ENCODE assay signal across 22 cellular contexts in the genomic region with DNA sequence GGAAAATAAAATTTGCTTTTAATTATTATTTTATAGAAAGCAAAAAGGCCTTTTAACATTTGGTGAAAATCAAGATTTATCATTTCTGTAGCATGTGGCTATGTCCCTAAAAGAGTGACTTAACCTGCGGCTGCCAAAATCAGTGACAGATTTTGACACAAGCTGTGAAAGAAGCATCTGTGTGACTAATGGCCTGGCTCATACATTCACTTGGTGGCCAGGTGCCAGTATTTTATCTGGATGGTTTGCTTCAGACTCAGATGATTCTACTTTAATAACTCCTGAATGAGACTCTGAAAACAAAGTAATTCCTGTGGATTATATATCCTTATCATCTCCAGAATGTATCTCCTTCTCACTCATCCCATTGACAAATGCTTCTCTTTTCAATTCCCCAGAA.
DNase-seq lines count a peak whose midpoint lies in the region; ATAC-seq, FAIRE-seq and TF ChIP-seq lines count a peak whose summit lies in the region.
"Had no signal": no experiment of that assay in that cellular context is flagged by ENCODE, and none has a peak within 500 bp of the region (broad histone marks: within the 10 kb centered on the region; RNA-seq: fewer than 3 reads in every experiment).

No MANE protein-coding gene starts in this region.

- H3K27me3 ChIP-seq in right cardiac atrium (ENCODE audit: control insufficient read depth, insufficient read depth) (no peaks in the 10 kb centered on the region), heart right ventricle (no peaks in the 10 kb centered on the region)
- H3K27me3 ChIP-seq: body of pancreas, pancreas, upper lobe of right lung had no signal

- no peak for FAIRE-seq in GM12892 (lab: Jason Lieb, UNC)
- FAIRE-seq: pancreas had no signal

- DNase-seq in right cardiac atrium (peak in 2 of 3 donors; percentile 18 to 51), heart right ventricle (no peak), NCI-H524 treated with DMSO at 0.1 percent for 48 hours (lab: John Stamatoyannopoulos, UW) (peak; percentile 30), fibroblast of gingiva (ENCODE audit: low read depth) (peak; percentile 43), GM12892 (ENCODE audit: insufficient read length) (no peak), SKM-1 treated with dmso at 0.1 percent for 144 hours (lab: John Stamatoyannopoulos, UW; ENCODE audit: unreplicated experiment) (no peak)
- DNase-seq in stimulated activated naive B cell treated with anti-CD40 and anti-IgM and Interleukin-4, amounts not matched to agents 10 μg/mL and 1 μg/mL and 100 μg/mL, for 72 hours = no peak
- DNase-seq: activated CD4-positive, CD25-positive, alpha-beta regulatory T cell treated with anti-CD3 and anti-CD28 coated beads, Interleukin-2, amount 50 U/mL, for 72 hours; activated naive CD4-positive, alpha-beta T cell treated with anti-CD3 and anti-CD28 coated beads, Interleukin-2, amount 10 ng/mL, durations not matched to agents 7 days and 5 days; body of pancreas; Calu3; dermis blood vessel endothelial cell; HFFc6; left ventricle myocardium inferior; NCI-H1436; NK-92 treated with Interleukin-12 subunit alpha and Interleukin-12 subunit beta, amount 100 ng/mL, for 24 hours; pancreas; SIG-M5; stimulated activated naive CD4-positive, alpha-beta T cell; upper lobe of right lung had no signal

- WGBS in right cardiac atrium = 36% methylated on average over 1 of the region's 1 CpG
- WGBS in heart right ventricle, 2 donors = 45 to 56% methylated on average over 1 of the region's 1 CpG

- no peak for TF ChIP-seq POLR2A in GM12892 (IDR thresholded peaks at IDR 0.05; ENCODE audit: low read depth, low read length)

- H3K9me3 Mint-ChIP-seq in stimulated activated naive B cell treated with anti-CD40 and anti-IgM and Interleukin-4, amounts not matched to agents 10 μg/mL and 1 μg/mL and 100 μg/mL, for 72 hours = no peaks in the 10 kb centered on the region

- H3K4me1 ChIP-seq in right cardiac atrium (ENCODE audit: control insufficient read depth, insufficient read depth, low read length) (no peaks in the 10 kb centered on the region), heart right ventricle (peaks cover 0 to 5% (median 0%) of the 10 kb centered on the region in 9 donors)
- H3K4me1 ChIP-seq: body of pancreas, left ventricle myocardium inferior, pancreas, upper lobe of right lung had no signal

- H3K4me3 ChIP-seq in right cardiac atrium (ENCODE audit: low read length) (no peak overlapping the region), heart right ventricle (no peak overlapping the region)
- H3K4me3 ChIP-seq: body of pancreas, left ventricle myocardium inferior, pancreas, upper lobe of right lung had no signal

- no peaks in the 10 kb centered on the region for H3K4me1 Mint-ChIP-seq in stimulated activated naive B cell treated with anti-CD40 and anti-IgM and Interleukin-4, amounts not matched to agents 10 μg/mL and 1 μg/mL and 100 μg/mL, for 72 hours
- H3K4me1 Mint-ChIP-seq: activated naive CD4-positive, alpha-beta T cell treated with anti-CD3 and anti-CD28 coated beads, Interleukin-2, amount 10 ng/mL, durations not matched to agents 7 days and 5 days had no signal

- ATAC-seq in right cardiac atrium (no peak), heart right ventricle (no peak), HG03280 (IDR thresholded peaks at IDR 0.05; ENCODE audit: unreplicated experiment) (no peak)
- no peak for ATAC-seq in stimulated activated naive B cell treated with anti-CD40 and anti-IgM and Interleukin-4, amounts not matched to agents 10 μg/mL and 1 μg/mL and 100 μg/mL, for 72 hours (replicated peaks)
- ATAC-seq: body of pancreas, pancreas, upper lobe of right lung had no signal

- no peaks in the 10 kb centered on the region for H3K27me3 Mint-ChIP-seq in stimulated activated naive B cell treated with anti-CD40 and anti-IgM and Interleukin-4, amounts not matched to agents 10 μg/mL and 1 μg/mL and 100 μg/mL, for 72 hours
- H3K27me3 Mint-ChIP-seq: activated naive CD4-positive, alpha-beta T cell treated with anti-CD3 and anti-CD28 coated beads, Interleukin-2, amount 10 ng/mL, durations not matched to agents 7 days and 5 days had no signal

- H3K27ac Mint-ChIP-seq in stimulated activated naive B cell treated with anti-CD40 and anti-IgM and Interleukin-4, amounts not matched to agents 10 μg/mL and 1 μg/mL and 100 μg/mL, for 72 hours = no peak overlapping the region
- H3K27ac Mint-ChIP-seq: activated naive CD4-positive, alpha-beta T cell treated with anti-CD3 and anti-CD28 coated beads, Interleukin-2, amount 10 ng/mL, durations not matched to agents 7 days and 5 days; HFFc6; T-helper 2 cell treated with Interferon-gamma antibody and Interleukin-4, amounts not matched to agents 5 μg/mL and 100 μg/mL, for 36 hours had no signal

- no peak overlapping the region for H3K4me3 Mint-ChIP-seq in stimulated activated naive B cell treated with anti-CD40 and anti-IgM and Interleukin-4, amounts not matched to agents 10 μg/mL and 1 μg/mL and 100 μg/mL, for 72 hours
- H3K4me3 Mint-ChIP-seq: activated naive CD4-positive, alpha-beta T cell treated with anti-CD3 and anti-CD28 coated beads, Interleukin-2, amount 10 ng/mL, durations not matched to agents 7 days and 5 days; HFFc6; T-helper 2 cell treated with Interferon-gamma antibody and Interleukin-4, amounts not matched to agents 5 μg/mL and 100 μg/mL, for 36 hours had no signal

- H3K9me3 ChIP-seq in right cardiac atrium (ENCODE audit: control insufficient read depth, low read length) = no peaks in the 10 kb centered on the region
- H3K9me3 ChIP-seq in heart right ventricle = no peaks in the 10 kb centered on the region
- H3K9me3 ChIP-seq: body of pancreas, left ventricle myocardium inferior, pancreas, upper lobe of right lung had no signal

- TF ChIP-seq CTCF in heart right ventricle (IDR thresholded peaks at IDR 0.05) = no peak

- intact Hi-C loops in right cardiac atrium (cut with DNase I) (no loop called here), heart right ventricle (cut with DNase I) (no loop called here)

- H3K27ac ChIP-seq in right cardiac atrium (ENCODE audit: low read length) (no peak overlapping the region), heart right ventricle (no peak overlapping the region)
- H3K27ac ChIP-seq: body of pancreas, left ventricle myocardium inferior, pancreas, upper lobe of right lung had no signal

- no peaks in the 10 kb centered on the region for H3K36me3 ChIP-seq in heart right ventricle
- H3K36me3 ChIP-seq: left ventricle myocardium inferior, pancreas, upper lobe of right lung had no signal

- H3K36me3 Mint-ChIP-seq in stimulated activated naive B cell treated with anti-CD40 and anti-IgM and Interleukin-4, amounts not matched to agents 10 μg/mL and 1 μg/mL and 100 μg/mL, for 72 hours = no peaks in the 10 kb centered on the region
- H3K36me3 Mint-ChIP-seq: activated naive CD4-positive, alpha-beta T cell treated with anti-CD3 and anti-CD28 coated beads, Interleukin-2, amount 10 ng/mL, durations not matched to agents 7 days and 5 days had no signal

Comparison
In these comparisons a context has a peak if more than half of its experiments do, and no peak if none do; other contexts are left out.
1. DNase-seq: peak in right cardiac atrium (2 of 3), NCI-H524 treated with DMSO at 0.1 percent for 48 hours (single experiment) and fibroblast of gingiva (single experiment); none in heart right ventricle (0 of 2), GM12892 (single experiment), SKM-1 treated with dmso at 0.1 percent for 144 hours (single experiment) and stimulated activated naive B cell treated with anti-CD40 and anti-IgM and Interleukin-4, amounts not matched to agents 10 μg/mL and 1 μg/mL and 100 μg/mL, for 72 hours (single experiment).